Comparison of ENCODE assay signal across 8 cellular contexts in genomic region chrX:150984164-150984824, GRCh38. TPM values are rescaled to one million over a fixed set of nuclear protein-coding genes. Genes with fewer than 3 reads are reported as not detected.
DNase-seq lines count a peak whose midpoint lies in the region; ATAC-seq lines count a peak whose summit lies in the region.

No MANE protein-coding gene starts in this region.

- DNase-seq in activated CD4-positive, alpha-beta T cell treated with anti-CD3 and anti-CD28 coated beads, Interleukin-2, amount 10 ng/mL, durations not matched to agents 24 days and 14 days = peak; percentile 69
- no peak for DNase-seq in activated CD4-positive, alpha-beta T cell treated with anti-CD3 and anti-CD28 coated beads, Interleukin-2, amount 50 U/mL, for 4 hours
- DNase-seq in activated CD8-positive, alpha-beta T cell treated with anti-CD3 and anti-CD28 coated beads, Interleukin-2, amount 10 ng/mL, durations not matched to agents 7 days and 5 days = peak; percentile 20
- DNase-seq in right cardiac atrium (peak in 1 of 3 donors; percentile 51), SKM-1 (lab: John Stamatoyannopoulos, UW; ENCODE audit: unreplicated experiment) (no peak), Kasumi-1 (lab: John Stamatoyannopoulos, UW) (no peak)

- WGBS in right cardiac atrium = under 1% methylated on average over 56 of the region's 94 CpGs

- H3K4me1 ChIP-seq in right cardiac atrium (ENCODE audit: control insufficient read depth, insufficient read depth, low read length) (no peaks in the 10 kb centered on the region), skeletal muscle tissue (ENCODE audit: control insufficient read depth in 3 of 3, insufficient read depth in 3 of 3, low read length in 3 of 3) (peaks cover 0 to 6% (median 0%) of the 10 kb centered on the region in 3 donors)

- H3K27ac ChIP-seq in right cardiac atrium (ENCODE audit: low read length) (no peak overlapping the region), skeletal muscle tissue (ENCODE audit: low read depth, low read length) (no peak overlapping the region)

- ATAC-seq in HG02870 (IDR thresholded peaks at IDR 0.05; ENCODE audit: unreplicated experiment) (peak; percentile 3), right cardiac atrium (no peak)
- no peak for ATAC-seq in activated CD8-positive, alpha-beta T cell treated with anti-CD3 and anti-CD28 coated beads, Interleukin-2, amount 10 ng/mL, durations not matched to agents 7 days and 5 days

- no peaks in the 10 kb centered on the region for H3K9me3 ChIP-seq in right cardiac atrium (ENCODE audit: control insufficient read depth, low read length)
- H3K9me3 ChIP-seq in skeletal muscle tissue (ENCODE audit: control insufficient read depth in 3 of 3, low read length in 3 of 3) = no peaks in the 10 kb centered on the region

- peak overlapping the region; percentile 77 for H3K27ac Mint-ChIP-seq in activated CD4-positive, alpha-beta T cell treated with anti-CD3 and anti-CD28 coated beads, Interleukin-2, amount 10 ng/mL, durations not matched to agents 24 days and 14 days
- peak overlapping the region; percentile 83 for H3K27ac Mint-ChIP-seq in activated CD8-positive, alpha-beta T cell treated with anti-CD3 and anti-CD28 coated beads, Interleukin-2, amount 10 ng/mL, durations not matched to agents 7 days and 5 days

- H3K4me3 Mint-ChIP-seq in activated CD4-positive, alpha-beta T cell treated with anti-CD3 and anti-CD28 coated beads, Interleukin-2, amount 10 ng/mL, durations not matched to agents 24 days and 14 days = peak overlapping the region; percentile 82
- H3K4me3 Mint-ChIP-seq in activated CD8-positive, alpha-beta T cell treated with anti-CD3 and anti-CD28 coated beads, Interleukin-2, amount 10 ng/mL, durations not matched to agents 7 days and 5 days = peak overlapping the region; percentile 79

- H3K27me3 ChIP-seq in right cardiac atrium (ENCODE audit: control insufficient read depth, insufficient read depth) (no peaks in the 10 kb centered on the region), skeletal muscle tissue (ENCODE audit: control insufficient read depth in 3 of 3, insufficient read depth in 3 of 3, low read length in 3 of 3) (peaks cover 0 to 10% (median 0%) of the 10 kb centered on the region in 3 donors)

- H3K36me3 ChIP-seq in skeletal muscle tissue (ENCODE audit: control insufficient read depth in 3 of 3, insufficient read depth in 3 of 3, low read length in 3 of 3) = no peaks in the 10 kb centered on the region

- H3K4me1 Mint-ChIP-seq in activated CD4-positive, alpha-beta T cell treated with anti-CD3 and anti-CD28 coated beads, Interleukin-2, amount 10 ng/mL, durations not matched to agents 24 days and 14 days = peaks cover 4% of the 10 kb centered on the region
- peaks cover 18% of the 10 kb centered on the region for H3K4me1 Mint-ChIP-seq in activated CD8-positive, alpha-beta T cell treated with anti-CD3 and anti-CD28 coated beads, Interleukin-2, amount 10 ng/mL, durations not matched to agents 7 days and 5 days (ENCODE audit: low read depth)

- no peak overlapping the region for H3K9ac ChIP-seq in skeletal muscle tissue (ENCODE audit: low read depth in 1 of 3, low read length in 3 of 3)

- intact Hi-C loops in activated CD4-positive, alpha-beta T cell treated with anti-CD3 and anti-CD28 coated beads, Interleukin-2, amount 10 ng/mL, durations not matched to agents 24 days and 14 days (cut with micrococcal nuclease) = loop anchor here (10.0 kb wide), 1 partner anchor 209 kb away; no protein-coding TSS in a partner anchor
- intact Hi-C loops in right cardiac atrium (cut with DNase I) = no loop called here

- POLR2A ChIA-PET in activated CD8-positive, alpha-beta T cell treated with anti-CD3 and anti-CD28 coated beads, Interleukin-2, amount 10 ng/mL, durations not matched to agents 7 days and 5 days (lab: Charles Lee) = no interaction called here

- CTCF ChIA-PET in activated CD8-positive, alpha-beta T cell treated with anti-CD3 and anti-CD28 coated beads, Interleukin-2, amount 10 ng/mL, durations not matched to agents 7 days and 5 days (lab: Charles Lee) = no interaction called here

- H3K9me3 Mint-ChIP-seq in activated CD4-positive, alpha-beta T cell treated with anti-CD3 and anti-CD28 coated beads, Interleukin-2, amount 10 ng/mL, durations not matched to agents 24 days and 14 days = no peaks in the 10 kb centered on the region
- no peaks in the 10 kb centered on the region for H3K9me3 Mint-ChIP-seq in activated CD8-positive, alpha-beta T cell treated with anti-CD3 and anti-CD28 coated beads, Interleukin-2, amount 10 ng/mL, durations not matched to agents 7 days and 5 days (ENCODE audit: insufficient read depth)

- peaks cover 4% of the 10 kb centered on the region for H3K27me3 Mint-ChIP-seq in activated CD4-positive, alpha-beta T cell treated with anti-CD3 and anti-CD28 coated beads, Interleukin-2, amount 10 ng/mL, durations not matched to agents 24 days and 14 days
- H3K27me3 Mint-ChIP-seq in activated CD8-positive, alpha-beta T cell treated with anti-CD3 and anti-CD28 coated beads, Interleukin-2, amount 10 ng/mL, durations not matched to agents 7 days and 5 days (ENCODE audit: low read depth) = peaks cover 2% of the 10 kb centered on the region

- H3K4me3 ChIP-seq in right cardiac atrium (ENCODE audit: low read length) (peak overlapping the region; percentile 91), skeletal muscle tissue (ENCODE audit: low read length in 3 of 3) (peak overlapping the region; percentile 22 to 43 (median 30))

- peaks cover 13% of the 10 kb centered on the region for H3K36me3 Mint-ChIP-seq in activated CD4-positive, alpha-beta T cell treated with anti-CD3 and anti-CD28 coated beads, Interleukin-2, amount 10 ng/mL, durations not matched to agents 24 days and 14 days (ENCODE audit: low read depth)
- H3K36me3 Mint-ChIP-seq in activated CD8-positive, alpha-beta T cell treated with anti-CD3 and anti-CD28 coated beads, Interleukin-2, amount 10 ng/mL, durations not matched to agents 7 days and 5 days (ENCODE audit: low read depth) = peaks cover 20% of the 10 kb centered on the region

RNA-seq across cellular contexts. Expression of gene HMGB3, which starts 1.2 kb away (rescaled TPM):
- 32.6 and 32.8 TPM in 2 replicates for total RNA-seq in activated CD4-positive, alpha-beta T cell treated with anti-CD3 and anti-CD28 coated beads, Interleukin-2, amount 10 ng/mL, durations not matched to agents 24 days and 14 days
- total RNA-seq in activated CD8-positive, alpha-beta T cell treated with anti-CD3 and anti-CD28 coated beads, Interleukin-2, amount 10 ng/mL, durations not matched to agents 7 days and 5 days = 10 to 100 TPM; 53.3 to 60.8 TPM
- total RNA-seq in right cardiac atrium (1 to 10 TPM; 2.3 to 5.7 (median 4.0) TPM), skeletal muscle tissue (10.4 TPM)
- 3.9 TPM for polyA plus RNA-seq in right cardiac atrium

Comparison
In these comparisons a context has a peak if more than half of its experiments do, and no peak if none do; other contexts are left out.
1. DNase-seq: peak in activated CD4-positive, alpha-beta T cell treated with anti-CD3 and anti-CD28 coated beads, Interleukin-2, amount 10 ng/mL, durations not matched to agents 24 days and 14 days (single experiment) and activated CD8-positive, alpha-beta T cell treated with anti-CD3 and anti-CD28 coated beads, Interleukin-2, amount 10 ng/mL, durations not matched to agents 7 days and 5 days (single experiment); none in activated CD4-positive, alpha-beta T cell treated with anti-CD3 and anti-CD28 coated beads, Interleukin-2, amount 50 U/mL, for 4 hours (0 of 2), SKM-1 (single experiment) and Kasumi-1 (0 of 2).